Comparison of ENCODE assay signal across 21 cellular contexts in the genomic region with DNA sequence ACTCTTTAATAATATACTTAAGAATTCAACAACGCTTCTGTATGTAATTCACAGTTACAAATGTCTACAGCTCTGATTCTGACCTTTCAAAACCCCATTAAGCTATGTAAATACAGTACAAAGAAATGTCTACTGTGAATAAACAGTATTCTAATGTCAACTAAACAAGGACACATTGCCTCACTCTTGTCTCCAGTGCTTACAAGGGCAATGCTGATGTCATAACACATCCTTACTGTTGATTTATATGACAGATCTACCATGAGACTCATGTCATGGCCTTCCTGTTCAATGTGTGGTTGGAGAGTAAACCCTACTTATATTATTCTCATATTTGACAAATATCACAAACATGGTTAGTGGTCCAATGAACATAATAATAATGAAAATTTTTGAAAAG.
DNase-seq lines count a peak whose midpoint lies in the region; TF ChIP-seq lines count a peak whose summit lies in the region.
"Had no signal": no experiment of that assay in that cellular context is flagged by ENCODE, and none has a peak within 500 bp of the region (broad histone marks: within the 10 kb centered on the region; RNA-seq: fewer than 3 reads in every experiment).

No MANE protein-coding gene starts in this region.

- no peak overlapping the region for H2BK20ac ChIP-seq in H9 (ENCODE audit: low read depth, low read length, poor library complexity, severe bottlenecking)

- H2BK12ac ChIP-seq in H9 (ENCODE audit: insufficient read length, low read depth, low read length) = no peak overlapping the region

- H3K79me1 ChIP-seq in H9 (ENCODE audit: insufficient read depth, low read depth, low read length, poor library complexity, severe bottlenecking) = no peaks in the 10 kb centered on the region

- H4K91ac ChIP-seq in H9 (ENCODE audit: insufficient read length, low read depth, low read length) = no peak overlapping the region

- H3K9ac ChIP-seq in H9 (ENCODE audit: extremely low read depth, insufficient read length, low read length) = no peak overlapping the region

- no peak overlapping the region for H3K27ac ChIP-seq in H9 (ENCODE audit: insufficient read length, low read depth, low read length)
- H3K27ac ChIP-seq: Peyer's patch had no signal

- H3K23ac ChIP-seq in H9 (ENCODE audit: insufficient read length, low read depth, low read length) = no peak overlapping the region

- no peak overlapping the region for H4K8ac ChIP-seq in H9 (replicated peaks; ENCODE audit: insufficient read length, low read depth, low read length)

- no peak overlapping the region for H2BK120ac ChIP-seq in H9 (ENCODE audit: low read depth, low read length, poor library complexity, severe bottlenecking)

- no peaks in the 10 kb centered on the region for H3K23me2 ChIP-seq in H9 (ENCODE audit: insufficient read length, low read depth, low read length, poor library complexity, severe bottlenecking)

- no peak for TF ChIP-seq CTCF in fibroblast of villous mesenchyme (IDR thresholded peaks at IDR 0.05; ENCODE audit: insufficient read depth, low read depth, low read length)
- no peak for TF ChIP-seq CTCF in H9 (conservative IDR thresholded peaks at IDR 0.05)

- H3K56ac ChIP-seq in H9 (ENCODE audit: insufficient read length, low read depth, low read length) = no peak overlapping the region

- H4K20me1 ChIP-seq in H9 (ENCODE audit: control insufficient read depth, insufficient read depth, insufficient read length) = no peaks in the 10 kb centered on the region

- no peak overlapping the region for H3K14ac ChIP-seq in H9 (ENCODE audit: insufficient read depth, low read length)

- H3K4me3 ChIP-seq in fibroblast of villous mesenchyme (ENCODE audit: low read depth, low read length) = no peak overlapping the region
- H3K4me3 ChIP-seq: GM12878, Peyer's patch had no signal

- no peak overlapping the region for H3K4ac ChIP-seq in H9 (ENCODE audit: low read depth, low read length)

- CTCF ChIA-PET in HEK293T (lab: Yijun Ruan, JAX) = no interaction called here

- peaks cover 0 to 5% of the 10 kb centered on the region in 2 experiments; a peak in 1 of 4 replicates for H3K4me1 Mint-ChIP-seq in H9
- H3K4me1 Mint-ChIP-seq: B cell, CD14-positive monocyte had no signal

- peak; percentile 29 for DNase-seq in NCI-H2029 (lab: John Stamatoyannopoulos, UW)
- no peak for DNase-seq in NCI-H2029 treated with DMSO at 0.1 percent for 48 hours (lab: John Stamatoyannopoulos, UW)
- DNase-seq in HEK293T (ENCODE audit: extremely low spot score) = no peak
- DNase-seq in NCI-H510A treated with DMSO at 0.1 percent for 48 hours (lab: John Stamatoyannopoulos, UW) = peak; percentile 64
- peak; percentile 5 for DNase-seq in fibroblast of villous mesenchyme (ENCODE audit: low read depth)
- no peak for DNase-seq in H9
- DNase-seq in 8988T = no peak
- DNase-seq in stimulated activated CD4-positive, alpha-beta T cell treated with anti-CD3 and anti-CD28 coated beads, Interleukin-2, amount 100 ng/mL, for 48 hours = no peak
- DNase-seq: DND-41, HFFc6, KBM-7, MM.1S, NCI-H1048, NCI-H1436 treated with DMSO at 0.1 percent for 48 hours, NCI-H2081 treated with DMSO at 0.1 percent for 48 hours, NCI-H2227 treated with DMSO at 0.1 percent for 48 hours, NCI-H526, Peyer's patch had no signal

- POLR2A ChIA-PET in HEK293T (lab: Yijun Ruan, JAX) = no interaction called here

- no CpG with 5 or more reads among the region's 1 CpG for WGBS in H9 (ENCODE audit: extremely low coverage, insufficient read length, low lambda C conversion rate)

- no peaks in the 10 kb centered on the region for H3K4me1 ChIP-seq in H9 (ENCODE audit: insufficient read depth, low read length)
- H3K4me1 ChIP-seq: Peyer's patch had no signal

- no peak overlapping the region for H2BK5ac ChIP-seq in H9 (ENCODE audit: insufficient read length, low read length)

- H3K4me2 ChIP-seq in H9 (ENCODE audit: insufficient read depth, insufficient read length, low read length) = no peak overlapping the region

- H3K9me3 Mint-ChIP-seq in H9 = peaks cover 0 to 2% of the 10 kb centered on the region in 2 experiments; a peak in 1 of 5 replicates

- no peak overlapping the region for H4K5ac ChIP-seq in H9 (ENCODE audit: insufficient read length, low read depth, low read length)

- H2BK15ac ChIP-seq in H9 (ENCODE audit: low read depth, low read length) = no peak overlapping the region

- H3K4me3 Mint-ChIP-seq in H9 = no peak overlapping the region
- H3K4me3 Mint-ChIP-seq: B cell, CD14-positive monocyte, HFFc6 had no signal

- H2AFZ ChIP-seq in H9 (ENCODE audit: low read length) = no peak overlapping the region

- no peak overlapping the region for H2AK5ac ChIP-seq in H9 (ENCODE audit: insufficient read length, low read length)

- H3K18ac ChIP-seq in H9 (ENCODE audit: insufficient read length, low read depth, low read length) = no peak overlapping the region

- no peak overlapping the region for H3K27ac Mint-ChIP-seq in H9
- H3K27ac Mint-ChIP-seq: B cell, CD14-positive monocyte, HFFc6 had no signal

- no peaks in the 10 kb centered on the region for H3K9me3 ChIP-seq in H9 (ENCODE audit: control insufficient read depth, low read depth, low read length)
- H3K9me3 ChIP-seq: Peyer's patch had no signal

- H3K27me3 Mint-ChIP-seq in H9 (ENCODE audit: low read depth) = no peaks in the 10 kb centered on the region
- H3K27me3 Mint-ChIP-seq: B cell had no signal

- H3T11ph ChIP-seq in H9 (ENCODE audit: low read length) = no peak overlapping the region

- no peaks in the 10 kb centered on the region for H3K79me2 ChIP-seq in H9 (ENCODE audit: insufficient read depth, low read length)

- H3K27me3 ChIP-seq in H9 (ENCODE audit: insufficient read depth, low read length) = no peaks in the 10 kb centered on the region
- H3K27me3 ChIP-seq: Peyer's patch had no signal

- H3K36me3 Mint-ChIP-seq in H9 (ENCODE audit: insufficient read depth in 1 of 3, low read depth in 3 of 3) = no peaks in the 10 kb centered on the region
- H3K36me3 Mint-ChIP-seq: CD14-positive monocyte had no signal

TF ChIP-seq in HEK293T, 16 proteins besides CTCF, POLR2A, EP300 and RAD21:
- TF ChIP-seq LEF1 (IDR thresholded peaks at IDR 0.05; ENCODE audit: borderline replicate concordance) = no peak
- TF ChIP-seq, protein P1, sequence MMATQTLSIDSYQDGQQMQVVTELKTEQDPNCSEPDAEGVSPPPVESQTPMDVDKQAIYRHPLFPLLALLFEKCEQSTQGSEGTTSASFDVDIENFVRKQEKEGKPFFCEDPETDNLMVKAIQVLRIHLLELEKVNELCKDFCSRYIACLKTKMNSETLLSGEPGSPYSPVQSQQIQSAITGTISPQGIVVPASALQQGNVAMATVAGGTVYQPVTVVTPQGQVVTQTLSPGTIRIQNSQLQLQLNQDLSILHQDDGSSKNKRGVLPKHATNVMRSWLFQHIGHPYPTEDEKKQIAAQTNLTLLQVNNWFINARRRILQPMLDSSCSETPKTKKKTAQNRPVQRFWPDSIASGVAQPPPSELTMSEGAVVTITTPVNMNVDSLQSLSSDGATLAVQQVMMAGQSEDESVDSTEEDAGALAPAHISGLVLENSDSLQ (IDR thresholded peaks at IDR 0.05) = 0 out of 2 replicates have a peak, but pooled peaks have one; percentile 6

Comparison
In these comparisons a context has a peak if more than half of its experiments do, and no peak if none do; other contexts are left out.
1. DNase-seq: peak in NCI-H2029 (single experiment), NCI-H510A treated with DMSO at 0.1 percent for 48 hours (single experiment) and fibroblast of villous mesenchyme (single experiment); none in NCI-H2029 treated with DMSO at 0.1 percent for 48 hours (single experiment), HEK293T (single experiment), H9 (single experiment), 8988T (single experiment) and stimulated activated CD4-positive, alpha-beta T cell treated with anti-CD3 and anti-CD28 coated beads, Interleukin-2, amount 100 ng/mL, for 48 hours (0 of 2).